ENCODE assay signal across 1 cellular context in genomic region chr6:35920793-35921732, GRCh38.
TF ChIP-seq lines count a peak whose summit lies in the region.

Gene SRPK1, minus strand, starts transcription at chr6:35921098. Its CDS starts 42 bp downstream, at chr6:35921056.

TF ChIP-seq in K562, 482 proteins besides CTCF, POLR2A, EP300 and RAD21 (continued from another document and continues in another):
- TF ChIP-seq TCF15 (CRISPR knock-in tag; IDR thresholded peaks at IDR 0.05) (no peak), FOXK2 (conservative IDR thresholded peaks at IDR 0.05 in 1 of 2, IDR thresholded peaks at IDR 0.05 in 1 of 2; ENCODE audit: low read depth in 2 of 2) (peak in 1 of 2 experiments; percentile 95; a peak in 2 of 4 replicates), ELF4 (CRISPR knock-in tag; IDR thresholded peaks at IDR 0.05) (no peak), PHB2 (IDR thresholded peaks at IDR 0.05; ENCODE audit: low read depth) (no peak), ARID3A (IDR thresholded peaks at IDR 0.05; ENCODE audit: borderline replicate concordance, low read depth, low read length) (0 out of 2 replicates have a peak, but pooled peaks have one; percentile 8), FOXK1 (CRISPR knock-in tag; IDR thresholded peaks at IDR 0.05; ENCODE audit: borderline replicate concordance) (no peak), CHD4 (IDR thresholded peaks at IDR 0.05; ENCODE audit: insufficient read depth, insufficient replicate concordance, low read depth, low read length, poor library complexity, severe bottlenecking) (peak; percentile 86), HNRNPLL (IDR thresholded peaks at IDR 0.05; ENCODE audit: low read depth, low read length, poor library complexity, severe bottlenecking) (no peak), RCOR1 (IDR thresholded peaks at IDR 0.05; ENCODE audit: borderline replicate concordance in 1 of 2, low read depth in 2 of 2, low read length in 2 of 2) (peak; percentile 46 to 91; a peak in 2 of 4 replicates), SNAPC5 (CRISPR knock-in tag; IDR thresholded peaks at IDR 0.05) (no peak), RBFOX2 (IDR thresholded peaks at IDR 0.05; ENCODE audit: low read depth, low read length) (peak; percentile 96), EHMT2 (IDR thresholded peaks at IDR 0.05) (no peak), MAFG (tag; conservative IDR thresholded peaks at IDR 0.05) (peak; percentile 83), ZNF707 (CRISPR knock-in tag; conservative IDR thresholded peaks at IDR 0.05) (no peak), ZFP91 (CRISPR knock-in tag; IDR thresholded peaks at IDR 0.05) (0 out of 2 replicates have a peak, but pooled peaks have one; percentile 11), ELF2 (CRISPR knock-in tag; IDR thresholded peaks at IDR 0.05) (no peak), SMAD2 (IDR thresholded peaks at IDR 0.05; ENCODE audit: low read depth, low read length) (no peak), MCM7 (IDR thresholded peaks at IDR 0.05) (no peak), ZBTB40 (IDR thresholded peaks at IDR 0.05) (peak; percentile 63; the same call in 1 of the 2 replicates), ZBTB40 (CRISPR knock-in tag; IDR thresholded peaks at IDR 0.05) (no peak), NKRF (IDR thresholded peaks at IDR 0.05; ENCODE audit: borderline replicate concordance) (no peak), ZNF384 (IDR thresholded peaks at IDR 0.05; ENCODE audit: low read depth, low read length) (0 out of 2 replicates have a peak, but pooled peaks have one; percentile 4), ZNF224 (CRISPR knock-in tag; IDR thresholded peaks at IDR 0.05) (no peak), ZNF764 (CRISPR knock-in tag; IDR thresholded peaks at IDR 0.05; ENCODE audit: low read depth) (no peak), SMAD4 (CRISPR knock-in tag; conservative IDR thresholded peaks at IDR 0.05) (no peak; the same call in 1 of the 2 replicates), ZNF146 (CRISPR knock-in tag; IDR thresholded peaks at IDR 0.05; ENCODE audit: unreplicated experiment) (no peak), PML (IDR thresholded peaks at IDR 0.05; ENCODE audit: low read length) (peak; percentile 62; the same call in 1 of the 2 replicates), ARID1B (IDR thresholded peaks at IDR 0.05) (peak; percentile 49; the same call in 1 of the 2 replicates), CAMTA2 (CRISPR knock-in tag; conservative IDR thresholded peaks at IDR 0.05) (no peak), ZNF316 (IDR thresholded peaks at IDR 0.05) (peak; percentile 85), THRAP3 (IDR thresholded peaks at IDR 0.05; ENCODE audit: borderline replicate concordance) (0 out of 2 replicates have a peak, but pooled peaks have one; percentile 62), ZNF77 (CRISPR knock-in tag; IDR thresholded peaks at IDR 0.05) (no peak), ZNF507 (tag; conservative IDR thresholded peaks at IDR 0.05) (no peak), GATAD2B (IDR thresholded peaks at IDR 0.05; ENCODE audit: borderline replicate concordance) (no peak), PTBP1 (IDR thresholded peaks at IDR 0.05; ENCODE audit: low read depth, low read length) (no peak), HDGF (IDR thresholded peaks at IDR 0.05) (peak; percentile 98), ZNF740 (CRISPR knock-in tag; IDR thresholded peaks at IDR 0.05) (peak; percentile 78; the same call in 1 of the 2 replicates), ZNF740 (tag; IDR thresholded peaks at IDR 0.05) (no peak), ZNF518B (CRISPR knock-in tag; IDR thresholded peaks at IDR 0.05) (no peak), HMG20B (CRISPR knock-in tag; IDR thresholded peaks at IDR 0.05) (no peak), NR2C2 (CRISPR knock-in tag; IDR thresholded peaks at IDR 0.05) (peak; percentile 66), NR2C2 (tag; IDR thresholded peaks at IDR 0.05) (0 out of 2 replicates have a peak, but pooled peaks have one; percentile 13), ELF1 (tag; IDR thresholded peaks at IDR 0.05) (0 out of 2 replicates have a peak, but pooled peaks have one; percentile 9), ZC3H8 (IDR thresholded peaks at IDR 0.05) (no peak), MTA3 (IDR thresholded peaks at IDR 0.05; ENCODE audit: borderline replicate concordance) (peak; percentile 30; the same call in 1 of the 2 replicates), FOSL1 (tag; conservative IDR thresholded peaks at IDR 0.05) (peak; percentile 71), ADNP (tag; IDR thresholded peaks at IDR 0.05) (peak; percentile 97)
